In the genomic region with DNA sequence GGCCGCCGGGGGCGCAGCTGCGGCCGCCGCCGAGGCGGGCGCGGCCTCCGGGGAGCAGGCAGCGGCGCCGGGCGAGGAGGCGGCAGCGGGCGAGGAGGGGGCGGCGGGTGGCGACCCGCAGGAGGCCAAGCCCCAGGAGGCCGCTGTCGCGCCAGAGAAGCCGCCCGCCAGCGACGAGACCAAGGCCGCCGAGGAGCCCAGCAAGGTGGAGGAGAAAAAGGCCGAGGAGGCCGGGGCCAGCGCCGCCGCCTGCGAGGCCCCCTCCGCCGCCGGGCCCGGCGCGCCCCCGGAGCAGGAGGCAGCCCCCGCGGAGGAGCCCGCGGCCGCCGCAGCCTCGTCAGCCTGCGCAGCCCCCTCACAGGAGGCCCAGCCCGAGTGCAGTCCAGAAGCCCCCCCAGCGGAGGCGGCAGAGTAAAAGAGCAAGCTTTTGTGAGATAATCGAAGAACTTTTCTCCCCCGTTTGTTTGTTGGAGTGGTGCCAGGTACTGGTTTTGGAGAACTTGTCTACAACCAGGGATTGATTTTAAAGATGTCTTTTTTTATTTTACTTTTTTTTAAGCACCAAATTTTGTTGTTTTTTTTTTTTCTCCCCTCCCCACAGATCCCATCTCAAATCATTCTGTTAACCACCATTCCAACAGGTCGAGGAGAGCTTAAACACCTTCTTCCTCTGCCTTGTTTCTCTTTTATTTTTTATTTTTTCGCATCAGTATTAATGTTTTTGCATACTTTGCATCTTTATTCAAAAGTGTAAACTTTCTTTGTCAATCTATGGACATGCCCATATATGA, we compare ENCODE assay signal across 8 cellular contexts. TPM values are rescaled to one million over a fixed set of nuclear protein-coding genes. Genes with fewer than 3 reads are reported as not detected.
A peak's percentile ranks its signal among the peaks of the same experiment; 100 is the strongest.
DNase-seq lines count a peak whose midpoint lies in the region; ATAC-seq and TF ChIP-seq lines count a peak whose summit lies in the region.

No MANE protein-coding gene starts in this region.

- peak overlapping the region; percentile 93 for H3K4me2 ChIP-seq in mesendoderm (ENCODE audit: low read length)

- H2BK15ac ChIP-seq in mesendoderm (replicated peaks; ENCODE audit: low read depth) = no peak overlapping the region

- H3K79me1 ChIP-seq in mesendoderm (ENCODE audit: low read length) = no peaks in the 10 kb centered on the region

- H3K18ac ChIP-seq in mesendoderm (ENCODE audit: low read length) = no peak overlapping the region

- H4K8ac ChIP-seq in mesendoderm (ENCODE audit: low read depth, low read length) = no peak overlapping the region

- no peak overlapping the region for H3K27ac ChIP-seq in HUES6 (ENCODE audit: low read depth, low read length)
- peak overlapping the region; percentile 89 to 95 for H3K27ac ChIP-seq in coronary artery
- no peak overlapping the region for H3K27ac ChIP-seq in mesendoderm (ENCODE audit: low read depth, low read length)
- peak overlapping the region; percentile 94 to 98 for H3K27ac ChIP-seq in uterus

- no peak for ATAC-seq in GM19351 (IDR thresholded peaks at IDR 0.05; ENCODE audit: unreplicated experiment)

- H3K9me3 ChIP-seq in HUES6 (ENCODE audit: control insufficient read depth, insufficient read depth, low read depth, low read length) (no peaks in the 10 kb centered on the region), uterus (no peaks in the 10 kb centered on the region)

- POLR2A ChIA-PET in BJ (lab: Charles Lee) = interaction anchor here (0.7 kb wide), 1 partner anchor 49 kb away, joined by 3 read pairs; no protein-coding TSS in a partner anchor

- TF ChIP-seq CTCF in BJ (IDR thresholded peaks at IDR 0.05; ENCODE audit: insufficient read depth, low read depth, low read length) (no peak), coronary artery (IDR thresholded peaks at IDR 0.05) (no peak), uterus (IDR thresholded peaks at IDR 0.05) (no peak)

- H3K9ac ChIP-seq in HUES6 (ENCODE audit: low read length) = no peak overlapping the region
- H3K9ac ChIP-seq in mesendoderm (ENCODE audit: low read length) = peak overlapping the region; percentile 95

- no peaks in the 10 kb centered on the region for H3K27me3 ChIP-seq in BJ (ENCODE audit: control insufficient read depth, insufficient read depth, low read length)
- H3K27me3 ChIP-seq in HUES6 (ENCODE audit: control insufficient read depth, insufficient read depth, low read length) = peaks cover 14% of the 10 kb centered on the region
- H3K27me3 ChIP-seq in mesendoderm (ENCODE audit: insufficient read depth, low read length, poor library complexity) = no peaks in the 10 kb centered on the region
- no peaks in the 10 kb centered on the region for H3K27me3 ChIP-seq in uterus

- no peak overlapping the region for H3K23ac ChIP-seq in mesendoderm (ENCODE audit: low read length)

- H2BK120ac ChIP-seq in mesendoderm (ENCODE audit: low read depth, low read length) = no peak overlapping the region

- H4K5ac ChIP-seq in mesendoderm (ENCODE audit: low read length) = no peak overlapping the region

- peaks cover 30% of the 10 kb centered on the region for H3K79me2 ChIP-seq in mesendoderm (ENCODE audit: control insufficient read depth, insufficient read depth, low read length)

- no peak overlapping the region for H3K4ac ChIP-seq in mesendoderm (ENCODE audit: low read depth, low read length)

- H3K4me1 ChIP-seq in HUES6 (ENCODE audit: control insufficient read depth, insufficient read depth, low read length) (peaks cover 4% of the 10 kb centered on the region; the same call in 1 of the 2 replicates), mesendoderm (ENCODE audit: control insufficient read depth, low read depth, low read length) (no peaks in the 10 kb centered on the region), uterus (no peaks in the 10 kb centered on the region)

- intact Hi-C loops in uterus (cut with DNase I; ENCODE audit: low total_unique reads) = no loop called here

- peak overlapping the region; percentile 97 for H3K56ac ChIP-seq in mesendoderm (ENCODE audit: low read length)

- DNase-seq in BJ (ENCODE audit: low read depth) = no peak
- DNase-seq in coronary artery (ENCODE audit: low spot score) = no peak
- no peak for DNase-seq in mesendoderm
- peak; percentile 49 to 61 for DNase-seq in uterus
- DNase-seq in A172 (ENCODE audit: low spot score) = no peak
- DNase-seq in SW480 (ENCODE audit: low spot score) = no peak

- no peak overlapping the region for H2BK5ac ChIP-seq in mesendoderm (ENCODE audit: low read length)

- CTCF ChIA-PET in BJ (lab: Yijun Ruan, JAX) = interaction anchor here (0.6 to 2.6 kb wide), 10 partner anchors 8 to 286 kb away, joined by 3 to 8 read pairs (median 3); no protein-coding TSS in a partner anchor

- peak overlapping the region; percentile 89 for H3K4me3 ChIP-seq in BJ (ENCODE audit: low read depth, low read length)
- H3K4me3 ChIP-seq in HUES6 (ENCODE audit: low read depth, low read length) = peak overlapping the region; percentile 93
- H3K4me3 ChIP-seq in coronary artery = peak overlapping the region; percentile 86
- H3K4me3 ChIP-seq in mesendoderm (ENCODE audit: low read length) = peak overlapping the region; percentile 96
- H3K4me3 ChIP-seq in uterus = peak overlapping the region; percentile 51 to 73

- H3K36me3 ChIP-seq in BJ (ENCODE audit: control insufficient read depth, insufficient read depth, low read length) = peaks cover 5% of the 10 kb centered on the region
- peaks cover 16% of the 10 kb centered on the region for H3K36me3 ChIP-seq in HUES6 (ENCODE audit: control insufficient read depth, insufficient read depth, low read length)
- no peaks in the 10 kb centered on the region for H3K36me3 ChIP-seq in mesendoderm (ENCODE audit: control insufficient read depth, insufficient read depth, low read length)
- no peaks in the 10 kb centered on the region for H3K36me3 ChIP-seq in uterus

- no peak overlapping the region for H2AK5ac ChIP-seq in mesendoderm (ENCODE audit: low read length)

- no peak for TF ChIP-seq POLR2A in uterus (IDR thresholded peaks at IDR 0.05)

- WGBS in mesendoderm (ENCODE audit: extremely low coverage, insufficient coverage, low lambda C conversion rate) = no CpG with 5 or more reads among the region's 59 CpGs

RNA-seq across cellular contexts. Expression of gene MARCKS, which starts 3.2 kb away (rescaled TPM):
- 47.0 and 118 TPM in 2 replicates for polyA plus RNA-seq in BJ (2011; rRNA removed)
- polyA minus RNA-seq in BJ (2011; rRNA and poly(A)+ RNA removed) = 44.7 and 50.6 TPM in 2 replicates
- polyA plus RNA-seq in mesendoderm (2013, experiment 1 of 2) = 91.9 TPM
- polyA plus RNA-seq in mesendoderm (2013, experiment 2 of 2) = 90.6 TPM
- 100 to 1,000 TPM in 1 of 4 donors, 10 to 100 TPM in 3; 14.9 to 140 (median 42.6) TPM for total RNA-seq in uterus
- total RNA-seq in A172 (2014; rRNA removed; shearing (Covaris generic)) = 108 and 150 TPM in 2 replicates

Comparison
In these comparisons a context has a peak if more than half of its experiments do, and no peak if none do; other contexts are left out.
1. DNase-seq: peak in uterus (2 of 2); none in BJ (single experiment), coronary artery (single experiment), mesendoderm (single experiment), A172 (single experiment) and SW480 (single experiment).
2. H3K27ac ChIP-seq: peak in coronary artery (2 of 2) and uterus (2 of 2); none in HUES6 (single experiment) and mesendoderm (single experiment).
3. Peak in every context shown above with its lines, with median percentiles within 50 percentile points of each other: H3K4me3 ChIP-seq.